In the genomic region with DNA sequence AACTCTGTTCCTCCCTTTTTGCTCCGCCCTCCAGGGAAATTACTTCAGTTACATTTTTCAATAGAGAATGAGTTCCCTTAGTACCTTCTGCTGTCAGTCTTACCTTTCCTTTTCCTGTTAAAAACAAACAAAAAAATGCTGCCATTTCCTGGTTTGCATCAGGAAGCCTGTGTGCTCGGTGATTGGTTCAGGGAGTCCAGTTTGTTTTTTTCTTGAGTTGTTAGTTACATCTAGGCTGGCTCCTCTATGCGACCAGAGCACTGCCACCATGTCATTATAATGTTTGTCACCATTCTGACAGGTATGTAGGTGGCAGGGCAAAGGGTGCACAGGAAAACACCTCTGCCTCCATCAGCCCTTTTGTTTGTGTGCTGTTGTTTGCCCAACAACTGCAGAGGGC, we compare ENCODE assay signal across 1 cellular context.
TF ChIP-seq lines count a peak whose summit lies in the region.

No MANE protein-coding gene starts in this region.

TF ChIP-seq in GM23338, 12 proteins besides CTCF, POLR2A, EP300 and RAD21 (continued from another document):
- TF ChIP-seq, protein P1, sequence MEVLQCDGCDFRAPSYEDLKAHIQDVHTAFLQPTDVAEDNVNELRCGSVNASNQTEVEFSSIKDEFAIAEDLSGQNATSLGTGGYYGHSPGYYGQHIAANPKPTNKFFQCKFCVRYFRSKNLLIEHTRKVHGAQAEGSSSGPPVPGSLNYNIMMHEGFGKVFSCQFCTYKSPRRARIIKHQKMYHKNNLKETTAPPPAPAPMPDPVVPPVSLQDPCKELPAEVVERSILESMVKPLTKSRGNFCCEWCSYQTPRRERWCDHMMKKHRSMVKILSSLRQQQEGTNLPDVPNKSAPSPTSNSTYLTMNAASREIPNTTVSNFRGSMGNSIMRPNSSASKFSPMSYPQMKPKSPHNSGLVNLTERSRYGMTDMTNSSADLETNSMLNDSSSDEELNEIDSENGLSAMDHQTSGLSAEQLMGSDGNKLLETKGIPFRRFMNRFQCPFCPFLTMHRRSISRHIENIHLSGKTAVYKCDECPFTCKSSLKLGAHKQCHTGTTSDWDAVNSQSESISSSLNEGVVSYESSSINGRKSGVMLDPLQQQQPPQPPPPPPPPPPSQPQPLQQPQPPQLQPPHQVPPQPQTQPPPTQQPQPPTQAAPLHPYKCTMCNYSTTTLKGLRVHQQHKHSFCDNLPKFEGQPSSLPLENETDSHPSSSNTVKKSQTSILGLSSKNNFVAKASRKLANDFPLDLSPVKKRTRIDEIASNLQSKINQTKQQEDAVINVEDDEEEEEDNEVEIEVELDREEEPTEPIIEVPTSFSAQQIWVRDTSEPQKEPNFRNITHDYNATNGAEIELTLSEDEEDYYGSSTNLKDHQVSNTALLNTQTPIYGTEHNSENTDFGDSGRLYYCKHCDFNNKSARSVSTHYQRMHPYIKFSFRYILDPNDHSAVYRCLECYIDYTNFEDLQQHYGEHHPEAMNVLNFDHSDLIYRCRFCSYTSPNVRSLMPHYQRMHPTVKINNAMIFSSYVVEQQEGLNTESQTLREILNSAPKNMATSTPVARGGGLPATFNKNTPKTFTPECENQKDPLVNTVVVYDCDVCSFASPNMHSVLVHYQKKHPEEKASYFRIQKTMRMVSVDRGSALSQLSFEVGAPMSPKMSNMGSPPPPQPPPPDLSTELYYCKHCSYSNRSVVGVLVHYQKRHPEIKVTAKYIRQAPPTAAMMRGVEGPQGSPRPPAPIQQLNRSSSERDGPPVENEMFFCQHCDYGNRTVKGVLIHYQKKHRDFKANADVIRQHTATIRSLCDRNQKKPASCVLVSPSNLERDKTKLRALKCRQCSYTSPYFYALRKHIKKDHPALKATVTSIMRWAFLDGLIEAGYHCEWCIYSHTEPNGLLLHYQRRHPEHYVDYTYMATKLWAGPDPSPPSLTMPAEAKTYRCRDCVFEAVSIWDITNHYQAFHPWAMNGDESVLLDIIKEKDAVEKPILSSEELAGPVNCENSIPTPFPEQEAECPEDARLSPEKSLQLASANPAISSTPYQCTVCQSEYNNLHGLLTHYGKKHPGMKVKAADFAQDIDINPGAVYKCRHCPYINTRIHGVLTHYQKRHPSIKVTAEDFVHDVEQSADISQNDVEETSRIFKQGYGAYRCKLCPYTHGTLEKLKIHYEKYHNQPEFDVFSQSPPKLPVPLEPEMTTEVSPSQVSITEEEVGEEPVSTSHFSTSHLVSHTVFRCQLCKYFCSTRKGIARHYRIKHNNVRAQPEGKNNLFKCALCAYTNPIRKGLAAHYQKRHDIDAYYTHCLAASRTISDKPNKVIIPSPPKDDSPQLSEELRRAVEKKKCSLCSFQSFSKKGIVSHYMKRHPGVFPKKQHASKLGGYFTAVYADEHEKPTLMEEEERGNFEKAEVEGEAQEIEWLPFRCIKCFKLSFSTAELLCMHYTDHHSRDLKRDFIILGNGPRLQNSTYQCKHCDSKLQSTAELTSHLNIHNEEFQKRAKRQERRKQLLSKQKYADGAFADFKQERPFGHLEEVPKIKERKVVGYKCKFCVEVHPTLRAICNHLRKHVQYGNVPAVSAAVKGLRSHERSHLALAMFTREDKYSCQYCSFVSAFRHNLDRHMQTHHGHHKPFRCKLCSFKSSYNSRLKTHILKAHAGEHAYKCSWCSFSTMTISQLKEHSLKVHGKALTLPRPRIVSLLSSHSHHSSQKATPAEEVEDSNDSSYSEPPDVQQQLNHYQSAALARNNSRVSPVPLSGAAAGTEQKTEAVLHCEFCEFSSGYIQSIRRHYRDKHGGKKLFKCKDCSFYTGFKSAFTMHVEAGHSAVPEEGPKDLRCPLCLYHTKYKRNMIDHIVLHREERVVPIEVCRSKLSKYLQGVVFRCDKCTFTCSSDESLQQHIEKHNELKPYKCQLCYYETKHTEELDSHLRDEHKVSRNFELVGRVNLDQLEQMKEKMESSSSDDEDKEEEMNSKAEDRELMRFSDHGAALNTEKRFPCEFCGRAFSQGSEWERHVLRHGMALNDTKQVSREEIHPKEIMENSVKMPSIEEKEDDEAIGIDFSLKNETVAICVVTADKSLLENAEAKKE (CRISPR knock-in tag; IDR thresholded peaks at IDR 0.05) = no peak
- no peak for TF ChIP-seq ZNF331 (CRISPR knock-in tag; IDR thresholded peaks at IDR 0.05; ENCODE audit: low read depth)
- no peak for TF ChIP-seq NANOG (IDR thresholded peaks at IDR 0.05; ENCODE audit: borderline replicate concordance)
- TF ChIP-seq ZNF114 (CRISPR knock-in tag; IDR thresholded peaks at IDR 0.05) = no peak
- TF ChIP-seq EZH2 (IDR thresholded peaks at IDR 0.05; ENCODE audit: low read depth, unreplicated experiment) = no peak
- TF ChIP-seq POLR2AphosphoS5 (IDR thresholded peaks at IDR 0.05; ENCODE audit: low read depth) = no peak
- no peak for TF ChIP-seq STAT1 (IDR thresholded peaks at IDR 0.05; ENCODE audit: unreplicated experiment)
- TF ChIP-seq CREB1 (CRISPR knock-in tag; IDR thresholded peaks at IDR 0.05; ENCODE audit: low read depth) = no peak
- TF ChIP-seq REST (IDR thresholded peaks at IDR 0.05; ENCODE audit: unreplicated experiment) = no peak
- TF ChIP-seq, protein P2, sequence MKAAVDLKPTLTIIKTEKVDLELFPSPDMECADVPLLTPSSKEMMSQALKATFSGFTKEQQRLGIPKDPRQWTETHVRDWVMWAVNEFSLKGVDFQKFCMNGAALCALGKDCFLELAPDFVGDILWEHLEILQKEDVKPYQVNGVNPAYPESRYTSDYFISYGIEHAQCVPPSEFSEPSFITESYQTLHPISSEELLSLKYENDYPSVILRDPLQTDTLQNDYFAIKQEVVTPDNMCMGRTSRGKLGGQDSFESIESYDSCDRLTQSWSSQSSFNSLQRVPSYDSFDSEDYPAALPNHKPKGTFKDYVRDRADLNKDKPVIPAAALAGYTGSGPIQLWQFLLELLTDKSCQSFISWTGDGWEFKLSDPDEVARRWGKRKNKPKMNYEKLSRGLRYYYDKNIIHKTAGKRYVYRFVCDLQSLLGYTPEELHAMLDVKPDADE (IDR thresholded peaks at IDR 0.05) = no peak
